In the genomic region with DNA sequence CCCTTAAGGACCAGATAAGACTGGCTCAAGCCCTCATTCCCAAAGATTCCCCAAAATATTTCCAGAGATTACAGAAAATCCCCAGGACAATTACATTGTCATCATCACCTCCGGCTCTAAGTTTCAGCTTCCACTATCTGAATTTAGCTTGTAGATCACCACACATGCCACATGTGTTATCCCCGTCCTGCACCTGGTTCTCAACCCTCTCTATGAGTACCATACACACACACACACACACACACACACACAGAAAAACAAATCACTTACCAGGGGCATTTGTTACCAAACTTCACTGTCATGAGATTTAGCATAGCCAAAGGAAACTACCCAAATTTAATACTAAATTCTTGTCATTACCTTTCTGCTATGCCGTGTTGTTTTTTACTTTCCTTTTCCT, we compare ENCODE assay signal across 1 cellular context.
A peak's percentile ranks its signal among the peaks of the same experiment; 100 is the strongest.
TF ChIP-seq lines count a peak whose summit lies in the region.

No MANE protein-coding gene starts in this region.

TF ChIP-seq in K562, 482 proteins besides CTCF, POLR2A, EP300 and RAD21 (continued from another document and continues in another):
- TF ChIP-seq, protein P1, sequence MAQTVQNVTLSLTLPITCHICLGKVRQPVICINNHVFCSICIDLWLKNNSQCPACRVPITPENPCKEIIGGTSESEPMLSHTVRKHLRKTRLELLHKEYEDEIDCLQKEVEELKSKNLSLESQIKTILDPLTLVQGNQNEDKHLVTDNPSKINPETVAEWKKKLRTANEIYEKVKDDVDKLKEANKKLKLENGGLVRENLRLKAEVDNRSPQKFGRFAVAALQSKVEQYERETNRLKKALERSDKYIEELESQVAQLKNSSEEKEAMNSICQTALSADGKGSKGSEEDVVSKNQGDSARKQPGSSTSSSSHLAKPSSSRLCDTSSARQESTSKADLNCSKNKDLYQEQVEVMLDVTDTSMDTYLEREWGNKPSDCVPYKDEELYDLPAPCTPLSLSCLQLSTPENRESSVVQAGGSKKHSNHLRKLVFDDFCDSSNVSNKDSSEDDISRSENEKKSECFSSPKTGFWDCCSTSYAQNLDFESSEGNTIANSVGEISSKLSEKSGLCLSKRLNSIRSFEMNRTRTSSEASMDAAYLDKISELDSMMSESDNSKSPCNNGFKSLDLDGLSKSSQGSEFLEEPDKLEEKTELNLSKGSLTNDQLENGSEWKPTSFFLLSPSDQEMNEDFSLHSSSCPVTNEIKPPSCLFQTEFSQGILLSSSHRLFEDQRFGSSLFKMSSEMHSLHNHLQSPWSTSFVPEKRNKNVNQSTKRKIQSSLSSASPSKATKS (CRISPR knock-in tag; IDR thresholded peaks at IDR 0.05) = no peak
- TF ChIP-seq RBBP5 (IDR thresholded peaks at IDR 0.05; ENCODE audit: borderline replicate concordance, insufficient read depth, low read length, poor library complexity, severe bottlenecking) = no peak
- TF ChIP-seq, protein P2, sequence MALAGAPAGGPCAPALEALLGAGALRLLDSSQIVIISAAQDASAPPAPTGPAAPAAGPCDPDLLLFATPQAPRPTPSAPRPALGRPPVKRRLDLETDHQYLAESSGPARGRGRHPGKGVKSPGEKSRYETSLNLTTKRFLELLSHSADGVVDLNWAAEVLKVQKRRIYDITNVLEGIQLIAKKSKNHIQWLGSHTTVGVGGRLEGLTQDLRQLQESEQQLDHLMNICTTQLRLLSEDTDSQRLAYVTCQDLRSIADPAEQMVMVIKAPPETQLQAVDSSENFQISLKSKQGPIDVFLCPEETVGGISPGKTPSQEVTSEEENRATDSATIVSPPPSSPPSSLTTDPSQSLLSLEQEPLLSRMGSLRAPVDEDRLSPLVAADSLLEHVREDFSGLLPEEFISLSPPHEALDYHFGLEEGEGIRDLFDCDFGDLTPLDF (CRISPR knock-in tag; IDR thresholded peaks at IDR 0.05) = no peak
- TF ChIP-seq ZNF408 (CRISPR knock-in tag; IDR thresholded peaks at IDR 0.05; ENCODE audit: low read depth) = no peak
- peak; percentile 57 to 65; a peak in 3 of 4 replicates for TF ChIP-seq KDM1A (IDR thresholded peaks at IDR 0.05)
- no peak for TF ChIP-seq TSC22D4 (tag; IDR thresholded peaks at IDR 0.05)
- TF ChIP-seq, protein P3, sequence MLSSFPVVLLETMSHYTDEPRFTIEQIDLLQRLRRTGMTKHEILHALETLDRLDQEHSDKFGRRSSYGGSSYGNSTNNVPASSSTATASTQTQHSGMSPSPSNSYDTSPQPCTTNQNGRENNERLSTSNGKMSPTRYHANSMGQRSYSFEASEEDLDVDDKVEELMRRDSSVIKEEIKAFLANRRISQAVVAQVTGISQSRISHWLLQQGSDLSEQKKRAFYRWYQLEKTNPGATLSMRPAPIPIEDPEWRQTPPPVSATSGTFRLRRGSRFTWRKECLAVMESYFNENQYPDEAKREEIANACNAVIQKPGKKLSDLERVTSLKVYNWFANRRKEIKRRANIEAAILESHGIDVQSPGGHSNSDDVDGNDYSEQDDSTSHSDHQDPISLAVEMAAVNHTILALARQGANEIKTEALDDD (IDR thresholded peaks at IDR 0.05) = no peak
- TF ChIP-seq MCM5 (IDR thresholded peaks at IDR 0.05; ENCODE audit: low read depth) = no peak
- TF ChIP-seq, protein P4, sequence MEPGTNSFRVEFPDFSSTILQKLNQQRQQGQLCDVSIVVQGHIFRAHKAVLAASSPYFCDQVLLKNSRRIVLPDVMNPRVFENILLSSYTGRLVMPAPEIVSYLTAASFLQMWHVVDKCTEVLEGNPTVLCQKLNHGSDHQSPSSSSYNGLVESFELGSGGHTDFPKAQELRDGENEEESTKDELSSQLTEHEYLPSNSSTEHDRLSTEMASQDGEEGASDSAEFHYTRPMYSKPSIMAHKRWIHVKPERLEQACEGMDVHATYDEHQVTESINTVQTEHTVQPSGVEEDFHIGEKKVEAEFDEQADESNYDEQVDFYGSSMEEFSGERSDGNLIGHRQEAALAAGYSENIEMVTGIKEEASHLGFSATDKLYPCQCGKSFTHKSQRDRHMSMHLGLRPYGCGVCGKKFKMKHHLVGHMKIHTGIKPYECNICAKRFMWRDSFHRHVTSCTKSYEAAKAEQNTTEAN (CRISPR knock-in tag; IDR thresholded peaks at IDR 0.05) = no peak
- TF ChIP-seq, protein P5, sequence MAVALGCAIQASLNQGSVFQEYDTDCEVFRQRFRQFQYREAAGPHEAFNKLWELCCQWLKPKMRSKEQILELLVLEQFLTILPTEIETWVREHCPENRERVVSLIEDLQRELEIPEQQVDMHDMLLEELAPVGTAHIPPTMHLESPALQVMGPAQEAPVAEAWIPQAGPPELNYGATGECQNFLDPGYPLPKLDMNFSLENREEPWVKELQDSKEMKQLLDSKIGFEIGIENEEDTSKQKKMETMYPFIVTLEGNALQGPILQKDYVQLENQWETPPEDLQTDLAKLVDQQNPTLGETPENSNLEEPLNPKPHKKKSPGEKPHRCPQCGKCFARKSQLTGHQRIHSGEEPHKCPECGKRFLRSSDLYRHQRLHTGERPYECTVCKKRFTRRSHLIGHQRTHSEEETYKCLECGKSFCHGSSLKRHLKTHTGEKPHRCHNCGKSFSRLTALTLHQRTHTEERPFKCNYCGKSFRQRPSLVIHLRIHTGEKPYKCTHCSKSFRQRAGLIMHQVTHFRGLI (CRISPR knock-in tag; IDR thresholded peaks at IDR 0.05) = no peak
- TF ChIP-seq SIN3A (IDR thresholded peaks at IDR 0.05; ENCODE audit: borderline replicate concordance in 2 of 2, control insufficient read depth in 1 of 2, low read depth in 2 of 2, low read length in 2 of 2) = 0 out of 4 replicates have a peak, but pooled peaks of 1 of the 2 experiments have one; percentile 14
- no peak for TF ChIP-seq MYNN (IDR thresholded peaks at IDR 0.05)
- no peak for TF ChIP-seq MYNN (CRISPR knock-in tag; IDR thresholded peaks at IDR 0.05)
- TF ChIP-seq BCOR (IDR thresholded peaks at IDR 0.05) = no peak
- no peak for TF ChIP-seq EHMT2 (IDR thresholded peaks at IDR 0.05)
- no peak for TF ChIP-seq BMI1 (IDR thresholded peaks at IDR 0.05; ENCODE audit: low read length)
- TF ChIP-seq MBD2 (IDR thresholded peaks at IDR 0.05; ENCODE audit: borderline replicate concordance, low read depth) = no peak
- no peak for TF ChIP-seq TEAD1 (CRISPR knock-in tag; IDR thresholded peaks at IDR 0.05)
- TF ChIP-seq OTX1 (CRISPR knock-in tag; IDR thresholded peaks at IDR 0.05) = 0 out of 2 replicates have a peak, but pooled peaks have one; percentile 44
- TF ChIP-seq TGIF2 (CRISPR knock-in tag; IDR thresholded peaks at IDR 0.05) = no peak
- no peak for TF ChIP-seq ZKSCAN1 (IDR thresholded peaks at IDR 0.05; ENCODE audit: low read depth, low read length)
- no peak for TF ChIP-seq SRSF7 (optimal IDR thresholded peaks at IDR 0.05; ENCODE audit: low read depth, low read length)
- TF ChIP-seq, protein P6, sequence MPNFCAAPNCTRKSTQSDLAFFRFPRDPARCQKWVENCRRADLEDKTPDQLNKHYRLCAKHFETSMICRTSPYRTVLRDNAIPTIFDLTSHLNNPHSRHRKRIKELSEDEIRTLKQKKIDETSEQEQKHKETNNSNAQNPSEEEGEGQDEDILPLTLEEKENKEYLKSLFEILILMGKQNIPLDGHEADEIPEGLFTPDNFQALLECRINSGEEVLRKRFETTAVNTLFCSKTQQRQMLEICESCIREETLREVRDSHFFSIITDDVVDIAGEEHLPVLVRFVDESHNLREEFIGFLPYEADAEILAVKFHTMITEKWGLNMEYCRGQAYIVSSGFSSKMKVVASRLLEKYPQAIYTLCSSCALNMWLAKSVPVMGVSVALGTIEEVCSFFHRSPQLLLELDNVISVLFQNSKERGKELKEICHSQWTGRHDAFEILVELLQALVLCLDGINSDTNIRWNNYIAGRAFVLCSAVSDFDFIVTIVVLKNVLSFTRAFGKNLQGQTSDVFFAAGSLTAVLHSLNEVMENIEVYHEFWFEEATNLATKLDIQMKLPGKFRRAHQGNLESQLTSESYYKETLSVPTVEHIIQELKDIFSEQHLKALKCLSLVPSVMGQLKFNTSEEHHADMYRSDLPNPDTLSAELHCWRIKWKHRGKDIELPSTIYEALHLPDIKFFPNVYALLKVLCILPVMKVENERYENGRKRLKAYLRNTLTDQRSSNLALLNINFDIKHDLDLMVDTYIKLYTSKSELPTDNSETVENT (CRISPR knock-in tag; IDR thresholded peaks at IDR 0.05) = no peak
- TF ChIP-seq MCM3 (IDR thresholded peaks at IDR 0.05) = no peak
- TF ChIP-seq BHLHE40 (IDR thresholded peaks at IDR 0.05; ENCODE audit: low read length) = 0 out of 2 replicates have a peak, but pooled peaks have one; percentile 19
- no peak for TF ChIP-seq NR2C1 (IDR thresholded peaks at IDR 0.05)
- no peak for TF ChIP-seq NR2C1 (tag; IDR thresholded peaks at IDR 0.05)
- no peak for TF ChIP-seq ZNF212 (CRISPR knock-in tag; IDR thresholded peaks at IDR 0.05)
- TF ChIP-seq RBM34 (IDR thresholded peaks at IDR 0.05; ENCODE audit: borderline replicate concordance, insufficient read depth, low read length) = no peak
- TF ChIP-seq, protein P7, sequence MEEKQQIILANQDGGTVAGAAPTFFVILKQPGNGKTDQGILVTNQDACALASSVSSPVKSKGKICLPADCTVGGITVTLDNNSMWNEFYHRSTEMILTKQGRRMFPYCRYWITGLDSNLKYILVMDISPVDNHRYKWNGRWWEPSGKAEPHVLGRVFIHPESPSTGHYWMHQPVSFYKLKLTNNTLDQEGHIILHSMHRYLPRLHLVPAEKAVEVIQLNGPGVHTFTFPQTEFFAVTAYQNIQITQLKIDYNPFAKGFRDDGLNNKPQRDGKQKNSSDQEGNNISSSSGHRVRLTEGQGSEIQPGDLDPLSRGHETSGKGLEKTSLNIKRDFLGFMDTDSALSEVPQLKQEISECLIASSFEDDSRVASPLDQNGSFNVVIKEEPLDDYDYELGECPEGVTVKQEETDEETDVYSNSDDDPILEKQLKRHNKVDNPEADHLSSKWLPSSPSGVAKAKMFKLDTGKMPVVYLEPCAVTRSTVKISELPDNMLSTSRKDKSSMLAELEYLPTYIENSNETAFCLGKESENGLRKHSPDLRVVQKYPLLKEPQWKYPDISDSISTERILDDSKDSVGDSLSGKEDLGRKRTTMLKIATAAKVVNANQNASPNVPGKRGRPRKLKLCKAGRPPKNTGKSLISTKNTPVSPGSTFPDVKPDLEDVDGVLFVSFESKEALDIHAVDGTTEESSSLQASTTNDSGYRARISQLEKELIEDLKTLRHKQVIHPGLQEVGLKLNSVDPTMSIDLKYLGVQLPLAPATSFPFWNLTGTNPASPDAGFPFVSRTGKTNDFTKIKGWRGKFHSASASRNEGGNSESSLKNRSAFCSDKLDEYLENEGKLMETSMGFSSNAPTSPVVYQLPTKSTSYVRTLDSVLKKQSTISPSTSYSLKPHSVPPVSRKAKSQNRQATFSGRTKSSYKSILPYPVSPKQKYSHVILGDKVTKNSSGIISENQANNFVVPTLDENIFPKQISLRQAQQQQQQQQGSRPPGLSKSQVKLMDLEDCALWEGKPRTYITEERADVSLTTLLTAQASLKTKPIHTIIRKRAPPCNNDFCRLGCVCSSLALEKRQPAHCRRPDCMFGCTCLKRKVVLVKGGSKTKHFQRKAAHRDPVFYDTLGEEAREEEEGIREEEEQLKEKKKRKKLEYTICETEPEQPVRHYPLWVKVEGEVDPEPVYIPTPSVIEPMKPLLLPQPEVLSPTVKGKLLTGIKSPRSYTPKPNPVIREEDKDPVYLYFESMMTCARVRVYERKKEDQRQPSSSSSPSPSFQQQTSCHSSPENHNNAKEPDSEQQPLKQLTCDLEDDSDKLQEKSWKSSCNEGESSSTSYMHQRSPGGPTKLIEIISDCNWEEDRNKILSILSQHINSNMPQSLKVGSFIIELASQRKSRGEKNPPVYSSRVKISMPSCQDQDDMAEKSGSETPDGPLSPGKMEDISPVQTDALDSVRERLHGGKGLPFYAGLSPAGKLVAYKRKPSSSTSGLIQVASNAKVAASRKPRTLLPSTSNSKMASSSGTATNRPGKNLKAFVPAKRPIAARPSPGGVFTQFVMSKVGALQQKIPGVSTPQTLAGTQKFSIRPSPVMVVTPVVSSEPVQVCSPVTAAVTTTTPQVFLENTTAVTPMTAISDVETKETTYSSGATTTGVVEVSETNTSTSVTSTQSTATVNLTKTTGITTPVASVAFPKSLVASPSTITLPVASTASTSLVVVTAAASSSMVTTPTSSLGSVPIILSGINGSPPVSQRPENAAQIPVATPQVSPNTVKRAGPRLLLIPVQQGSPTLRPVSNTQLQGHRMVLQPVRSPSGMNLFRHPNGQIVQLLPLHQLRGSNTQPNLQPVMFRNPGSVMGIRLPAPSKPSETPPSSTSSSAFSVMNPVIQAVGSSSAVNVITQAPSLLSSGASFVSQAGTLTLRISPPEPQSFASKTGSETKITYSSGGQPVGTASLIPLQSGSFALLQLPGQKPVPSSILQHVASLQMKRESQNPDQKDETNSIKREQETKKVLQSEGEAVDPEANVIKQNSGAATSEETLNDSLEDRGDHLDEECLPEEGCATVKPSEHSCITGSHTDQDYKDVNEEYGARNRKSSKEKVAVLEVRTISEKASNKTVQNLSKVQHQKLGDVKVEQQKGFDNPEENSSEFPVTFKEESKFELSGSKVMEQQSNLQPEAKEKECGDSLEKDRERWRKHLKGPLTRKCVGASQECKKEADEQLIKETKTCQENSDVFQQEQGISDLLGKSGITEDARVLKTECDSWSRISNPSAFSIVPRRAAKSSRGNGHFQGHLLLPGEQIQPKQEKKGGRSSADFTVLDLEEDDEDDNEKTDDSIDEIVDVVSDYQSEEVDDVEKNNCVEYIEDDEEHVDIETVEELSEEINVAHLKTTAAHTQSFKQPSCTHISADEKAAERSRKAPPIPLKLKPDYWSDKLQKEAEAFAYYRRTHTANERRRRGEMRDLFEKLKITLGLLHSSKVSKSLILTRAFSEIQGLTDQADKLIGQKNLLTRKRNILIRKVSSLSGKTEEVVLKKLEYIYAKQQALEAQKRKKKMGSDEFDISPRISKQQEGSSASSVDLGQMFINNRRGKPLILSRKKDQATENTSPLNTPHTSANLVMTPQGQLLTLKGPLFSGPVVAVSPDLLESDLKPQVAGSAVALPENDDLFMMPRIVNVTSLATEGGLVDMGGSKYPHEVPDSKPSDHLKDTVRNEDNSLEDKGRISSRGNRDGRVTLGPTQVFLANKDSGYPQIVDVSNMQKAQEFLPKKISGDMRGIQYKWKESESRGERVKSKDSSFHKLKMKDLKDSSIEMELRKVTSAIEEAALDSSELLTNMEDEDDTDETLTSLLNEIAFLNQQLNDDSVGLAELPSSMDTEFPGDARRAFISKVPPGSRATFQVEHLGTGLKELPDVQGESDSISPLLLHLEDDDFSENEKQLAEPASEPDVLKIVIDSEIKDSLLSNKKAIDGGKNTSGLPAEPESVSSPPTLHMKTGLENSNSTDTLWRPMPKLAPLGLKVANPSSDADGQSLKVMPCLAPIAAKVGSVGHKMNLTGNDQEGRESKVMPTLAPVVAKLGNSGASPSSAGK (IDR thresholded peaks at IDR 0.05) = no peak
- no peak for TF ChIP-seq KDM5B (IDR thresholded peaks at IDR 0.05; ENCODE audit: insufficient replicate concordance, low read depth, low read length)
- TF ChIP-seq HNRNPLL (IDR thresholded peaks at IDR 0.05; ENCODE audit: low read depth, low read length, poor library complexity, severe bottlenecking) = no peak
- no peak for TF ChIP-seq SIN3B (IDR thresholded peaks at IDR 0.05; ENCODE audit: low read depth)
- TF ChIP-seq ZNF232 (CRISPR knock-in tag; IDR thresholded peaks at IDR 0.05) = no peak
- no peak for TF ChIP-seq ZNF589 (CRISPR knock-in tag; IDR thresholded peaks at IDR 0.05; ENCODE audit: low read depth)
